Comparison of ENCODE assay signal across 11 cellular contexts in genomic region chr2:25159947-25160346, GRCh38. TPM values are rescaled to one million over a fixed set of nuclear protein-coding genes. Genes with fewer than 3 reads are reported as not detected.
DNase-seq lines count a peak whose midpoint lies in the region; ATAC-seq and TF ChIP-seq lines count a peak whose summit lies in the region.
"Had no signal": no experiment of that assay in that cellular context is flagged by ENCODE, and none has a peak within 500 bp of the region (broad histone marks: within the 10 kb centered on the region; RNA-seq: fewer than 3 reads in every experiment).

No MANE protein-coding gene starts in this region.

- no peaks in the 10 kb centered on the region for H3K9me3 ChIP-seq in sigmoid colon
- H3K9me3 ChIP-seq: vagina had no signal

- intact Hi-C loops in activated CD4-positive, alpha-beta T cell treated with anti-CD3 and anti-CD28 coated beads, Interleukin-2, amount 10 ng/mL, durations not matched to agents 24 days and 14 days (cut with micrococcal nuclease): no loop called here
- intact Hi-C loops in sciatic nerve (cut with DNase I): no loop called here
- intact Hi-C loops in sigmoid colon (cut with DNase I): no loop called here
- intact Hi-C loops in CD14-positive monocyte (cut with micrococcal nuclease): no loop called here

- peak; percentile 11 for ATAC-seq in sciatic nerve
- ATAC-seq: left lobe of liver had no signal

- H3K27ac ChIP-seq in sigmoid colon: no peak overlapping the region
- H3K27ac ChIP-seq: BLaER1, vagina had no signal

- no peaks in the 10 kb centered on the region for H3K36me3 ChIP-seq in sigmoid colon
- H3K36me3 ChIP-seq: BLaER1, vagina had no signal

- no peak for TF ChIP-seq EP300 in sigmoid colon (IDR thresholded peaks at IDR 0.05)

- peaks cover 0 to 9% (median 8%) of the 10 kb centered on the region in 4 donors for H3K4me1 ChIP-seq in sigmoid colon
- H3K4me1 ChIP-seq: vagina had no signal

- peaks cover 10% of the 10 kb centered on the region for H3K4me1 Mint-ChIP-seq in activated CD4-positive, alpha-beta T cell treated with anti-CD3 and anti-CD28 coated beads, Interleukin-2, amount 10 ng/mL, durations not matched to agents 24 days and 14 days
- H3K4me1 Mint-ChIP-seq in CD14-positive monocyte: peaks cover 13% of the 10 kb centered on the region

- H3K4me3 ChIP-seq in cardiac fibroblast (replicated peaks in 1 of 2; ENCODE audit: low read depth in 2 of 2, low read length in 2 of 2) (no peak overlapping the region), sigmoid colon (no peak overlapping the region)
- H3K4me3 ChIP-seq: BLaER1, vagina had no signal

- H3K4me3 Mint-ChIP-seq in activated CD4-positive, alpha-beta T cell treated with anti-CD3 and anti-CD28 coated beads, Interleukin-2, amount 10 ng/mL, durations not matched to agents 24 days and 14 days: peak overlapping the region; percentile 84
- H3K4me3 Mint-ChIP-seq in CD14-positive monocyte: no peak overlapping the region

- TF ChIP-seq POLR2A in sigmoid colon (IDR thresholded peaks at IDR 0.05): no peak

- H3K9me3 Mint-ChIP-seq in activated CD4-positive, alpha-beta T cell treated with anti-CD3 and anti-CD28 coated beads, Interleukin-2, amount 10 ng/mL, durations not matched to agents 24 days and 14 days: no peaks in the 10 kb centered on the region
- H3K9me3 Mint-ChIP-seq in CD14-positive monocyte: peaks cover 2 to 24% (median 12%) of the 10 kb centered on the region in 7 donors

- 76 to 82% methylated on average over 8 of the region's 8 CpGs for WGBS in sigmoid colon, 2 donors

- H3K27me3 Mint-ChIP-seq in activated CD4-positive, alpha-beta T cell treated with anti-CD3 and anti-CD28 coated beads, Interleukin-2, amount 10 ng/mL, durations not matched to agents 24 days and 14 days: peaks cover 7% of the 10 kb centered on the region
- peaks cover 11 to 26% (median 11%) of the 10 kb centered on the region in 3 donors for H3K27me3 Mint-ChIP-seq in CD14-positive monocyte (ENCODE audit: low read depth in 3 of 3)

- DNase-seq in activated CD4-positive, alpha-beta T cell treated with anti-CD3 and anti-CD28 coated beads, Interleukin-2, amount 10 ng/mL, durations not matched to agents 24 days and 14 days: no peak
- DNase-seq in activated CD4-positive, alpha-beta T cell treated with anti-CD3 and anti-CD28 coated beads, Interleukin-2, amount 50 U/mL, for 48 hours: no peak
- DNase-seq in NCI-H524 treated with DMSO at 0.1 percent for 48 hours (lab: John Stamatoyannopoulos, UW): peak; percentile 17
- peak; percentile 15 to 22 for DNase-seq in cardiac fibroblast (ENCODE audit: low read depth in 2 of 2)
- DNase-seq in sciatic nerve (ENCODE audit: low spot score): no peak
- no peak for DNase-seq in sigmoid colon
- no peak for DNase-seq in CD14-positive monocyte (ENCODE audit: low spot score)
- no peak for DNase-seq in NOMO-1 treated with dmso at 0.1 percent for 144 hours (lab: John Stamatoyannopoulos, UW; ENCODE audit: unreplicated experiment)

- peak overlapping the region; percentile 35 for H3K27ac Mint-ChIP-seq in activated CD4-positive, alpha-beta T cell treated with anti-CD3 and anti-CD28 coated beads, Interleukin-2, amount 10 ng/mL, durations not matched to agents 24 days and 14 days
- H3K27ac Mint-ChIP-seq in CD14-positive monocyte: no peak overlapping the region

- TF ChIP-seq CTCF in cardiac fibroblast (IDR thresholded peaks at IDR 0.05; ENCODE audit: low read depth, low read length) (no peak), sigmoid colon (IDR thresholded peaks at IDR 0.05) (no peak), CD14-positive monocyte (IDR thresholded peaks at IDR 0.05) (no peak)

- H3K36me3 Mint-ChIP-seq in activated CD4-positive, alpha-beta T cell treated with anti-CD3 and anti-CD28 coated beads, Interleukin-2, amount 10 ng/mL, durations not matched to agents 24 days and 14 days (ENCODE audit: low read depth): peaks cover 7% of the 10 kb centered on the region
- peaks cover 0 to 6% of the 10 kb centered on the region in 2 donors for H3K36me3 Mint-ChIP-seq in CD14-positive monocyte

- peaks cover 0 to 21% (median 6%) of the 10 kb centered on the region in 3 donors for H3K27me3 ChIP-seq in sigmoid colon
- H3K27me3 ChIP-seq: vagina had no signal

RNA-seq across cellular contexts. Expression of gene POMC, which starts 8.4 kb away (rescaled TPM):
- total RNA-seq in activated CD4-positive, alpha-beta T cell treated with anti-CD3 and anti-CD28 coated beads, Interleukin-2, amount 10 ng/mL, durations not matched to agents 24 days and 14 days: 6.9 and 7.2 TPM in 2 replicates
- 1.1 TPM for total RNA-seq in sciatic nerve
- 10 to 100 TPM; 18.1 to 34.2 (median 20.4) TPM for total RNA-seq in sigmoid colon
- 1 to 10 TPM in 2 of 3 donors, under 1 TPM in 1; 0.69 to 3.1 (median 3.0) TPM for polyA plus RNA-seq in sigmoid colon
- 1 to 10 TPM; 4.6 to 4.7 TPM for polyA plus RNA-seq in CD14-positive monocyte

Comparison
In these comparisons a context has a peak if more than half of its experiments do, and no peak if none do; other contexts are left out.
1. DNase-seq: peak in NCI-H524 treated with DMSO at 0.1 percent for 48 hours (single experiment) and cardiac fibroblast (2 of 2); none in activated CD4-positive, alpha-beta T cell treated with anti-CD3 and anti-CD28 coated beads, Interleukin-2, amount 10 ng/mL, durations not matched to agents 24 days and 14 days (single experiment), activated CD4-positive, alpha-beta T cell treated with anti-CD3 and anti-CD28 coated beads, Interleukin-2, amount 50 U/mL, for 48 hours (0 of 2), sciatic nerve (single experiment), sigmoid colon (single experiment), CD14-positive monocyte (single experiment) and NOMO-1 treated with dmso at 0.1 percent for 144 hours (single experiment).